In genomic region chr1:41218152-41218551, GRCh38 we compare ENCODE assay signal across 32 cellular contexts. TPM values are rescaled to one million over a fixed set of nuclear protein-coding genes. Genes with fewer than 3 reads are reported as not detected.
A peak's percentile ranks its signal among the peaks of the same experiment; 100 is the strongest.
DNase-seq lines count a peak whose midpoint lies in the region; ATAC-seq, FAIRE-seq and TF ChIP-seq lines count a peak whose summit lies in the region.
"Had no signal": no experiment of that assay in that cellular context is flagged by ENCODE, and none has a peak within 500 bp of the region (broad histone marks: within the 10 kb centered on the region; RNA-seq: fewer than 3 reads in every experiment).

No MANE protein-coding gene starts in this region.

- H3K27ac ChIP-seq in HepG2 (ENCODE audit: extremely low read length, insufficient read depth, low read length) = no peak overlapping the region
- H3K27ac ChIP-seq in right lobe of liver = no peak overlapping the region
- H3K27ac ChIP-seq in A549 = no peak overlapping the region
- H3K27ac ChIP-seq in K562 (ENCODE audit: extremely low read depth, low read depth, low read length) = no peak overlapping the region
- H3K27ac ChIP-seq in foreskin keratinocyte = no peak overlapping the region
- H3K27ac ChIP-seq: 22Rv1; BLaER1; BLaER1 treated with 17β-estradiol and CSF1 and Interleukin-3, amounts not matched to agents 10 nM and 100 nM; C4-2B had no signal

- 100% methylated on average over 1 of the region's 1 CpG for WGBS in HepG2 (ENCODE audit: low lambda C conversion rate)
- 100% methylated on average over 1 of the region's 1 CpG for WGBS in right lobe of liver (ENCODE audit: insufficient coverage, low coverage, low lambda C conversion rate, missing lambda C conversion rate)
- 94% methylated on average over 1 of the region's 1 CpG for WGBS in A549 (ENCODE audit: missing lambda C conversion rate)
- 53% methylated on average over 1 of the region's 1 CpG for WGBS in K562 (ENCODE audit: insufficient coverage, low coverage, missing lambda C conversion rate)

- FAIRE-seq in HepG2 (lab: Jason Lieb, UNC) (no peak), A549 (lab: Jason Lieb, UNC) (peak; percentile 18), K562 (lab: Jason Lieb, UNC) (no peak)
- FAIRE-seq: A204.1, D721Med had no signal

- no peaks in the 10 kb centered on the region; a peak in 1 of 5 replicates for H3K27me3 ChIP-seq in HepG2 (ENCODE audit: control insufficient read depth in 1 of 2, insufficient read depth in 2 of 2, low read length in 2 of 2)
- no peaks in the 10 kb centered on the region for H3K27me3 ChIP-seq in right lobe of liver
- no peaks in the 10 kb centered on the region for H3K27me3 ChIP-seq in K562 (ENCODE audit: control insufficient read depth in 2 of 2, insufficient read depth in 2 of 2, low read length in 2 of 2)
- H3K27me3 ChIP-seq in foreskin keratinocyte = no peaks in the 10 kb centered on the region
- H3K27me3 ChIP-seq: BE2C; BLaER1; BLaER1 treated with 17β-estradiol and CSF1 and Interleukin-3, amounts not matched to agents 10 nM and 100 nM had no signal

- H3K4me1 ChIP-seq in HepG2 (ENCODE audit: insufficient read depth, low read length) (no peaks in the 10 kb centered on the region; the same call in 1 of the 2 replicates), right lobe of liver (no peaks in the 10 kb centered on the region), A549 (0 out of 3 replicates have a peak, but pooled peaks cover 14% of the 10 kb centered on the region), K562 (replicated peaks in 1 of 2; ENCODE audit: control insufficient read depth in 2 of 2, insufficient read depth in 2 of 2, low read length in 2 of 2) (no peaks in the 10 kb centered on the region), foreskin keratinocyte (no peaks in the 10 kb centered on the region)
- H3K4me1 ChIP-seq: BE2C; BLaER1; BLaER1 treated with 17β-estradiol and CSF1 and Interleukin-3, amounts not matched to agents 10 nM and 100 nM; Caco-2 had no signal

- no peaks in the 10 kb centered on the region; a peak in 2 of 5 replicates for H3K36me3 ChIP-seq in HepG2 (replicated peaks in 1 of 2; ENCODE audit: control insufficient read depth in 1 of 2, insufficient read depth in 2 of 2, low read length in 2 of 2)
- no peaks in the 10 kb centered on the region for H3K36me3 ChIP-seq in right lobe of liver
- 0 out of 3 replicates have a peak, but pooled peaks cover 5% of the 10 kb centered on the region for H3K36me3 ChIP-seq in K562 (ENCODE audit: control insufficient read depth, insufficient read depth, low read length)
- H3K36me3 ChIP-seq: BE2C had no signal

- H3K9ac ChIP-seq in HepG2 (ENCODE audit: insufficient read depth, low read depth, low read length) = no peak overlapping the region
- H3K9ac ChIP-seq in K562 (ENCODE audit: insufficient read depth in 1 of 2, low read depth in 2 of 2, low read length in 2 of 2) = no peak overlapping the region
- H3K9ac ChIP-seq: BLaER1; BLaER1 treated with 17β-estradiol and CSF1 and Interleukin-3, amounts not matched to agents 10 nM and 100 nM had no signal

- TF ChIP-seq CTCF in HepG2 (CRISPR knock-in tag; IDR thresholded peaks at IDR 0.05) (no peak), right lobe of liver (IDR thresholded peaks at IDR 0.05) (no peak), A549 (IDR thresholded peaks at IDR 0.05) (no peak), K562 (IDR thresholded peaks at IDR 0.05 in 2 of 3, conservative IDR thresholded peaks at IDR 0.05 in 1 of 3; ENCODE audit: insufficient read depth in 2 of 3, low read depth in 1 of 3, low read length in 3 of 3) (no peak), foreskin keratinocyte (conservative IDR thresholded peaks at IDR 0.05) (no peak)

- in situ Hi-C loops in HepG2 (cut with HindIII; ENCODE audit: extremely low pct_ligation_motif_present, low pct_unique_long_range_greater_than_20kb) = no loop called here
- in situ Hi-C loops in K562 (cut with MboI) = no loop called here

- POLR2A ChIA-PET in HepG2 (lab: Yijun Ruan, JAX) (no interaction called here), A549 (lab: Yijun Ruan, JAX) (no interaction called here), K562 (lab: Yijun Ruan, JAX) (no interaction called here)

- H2AFZ ChIP-seq in HepG2 (ENCODE audit: low read length) (no peak overlapping the region), K562 (ENCODE audit: low read depth, low read length) (no peak overlapping the region)

- H4K20me1 ChIP-seq in HepG2 (ENCODE audit: insufficient read depth, low read length) = no peaks in the 10 kb centered on the region; the same call in 1 of the 2 replicates
- H4K20me1 ChIP-seq in K562 (replicated peaks; ENCODE audit: control insufficient read depth, insufficient read depth, low read length) = no peaks in the 10 kb centered on the region

- no peak for TF ChIP-seq POLR2A in HepG2 (IDR thresholded peaks at IDR 0.05; ENCODE audit: insufficient read depth in 1 of 2, low read depth in 2 of 2, low read length in 2 of 2)
- TF ChIP-seq POLR2A in right lobe of liver (IDR thresholded peaks at IDR 0.05) = no peak
- no peak for TF ChIP-seq POLR2A in A549 (IDR thresholded peaks at IDR 0.05; ENCODE audit: low read length)
- no peak for TF ChIP-seq POLR2A in K562 (conservative IDR thresholded peaks at IDR 0.05)

- H3K4me3 ChIP-seq in HepG2 (replicated peaks in 1 of 3; ENCODE audit: insufficient read depth in 1 of 3, low read depth in 2 of 3, low read length in 3 of 3) (no peak overlapping the region), right lobe of liver (no peak overlapping the region), A549 (no peak overlapping the region), K562 (no peak overlapping the region)
- H3K4me3 ChIP-seq: BLaER1; BLaER1 treated with 17β-estradiol and CSF1 and Interleukin-3, amounts not matched to agents 10 nM and 100 nM had no signal

- H3K9me3 ChIP-seq in HepG2 (ENCODE audit: low read length) (0 out of 2 replicates have a peak, but pooled peaks cover 3% of the 10 kb centered on the region), right lobe of liver (no peaks in the 10 kb centered on the region), A549 (peaks cover 8% of the 10 kb centered on the region), K562 (replicated peaks; ENCODE audit: control insufficient read depth, insufficient read depth, low read depth, low read length) (no peaks in the 10 kb centered on the region)
- H3K9me3 ChIP-seq: BE2C, Caco-2 had no signal

- BruUV-seq in HepG2 (replicated peaks; lab: Mats Ljungman, UMichigan) = no TSS peak
- BruUV-seq in K562 (replicated peaks; lab: Mats Ljungman, UMichigan) = no TSS peak

- TF ChIP-seq RAD21 in HepG2 (CRISPR knock-in tag; IDR thresholded peaks at IDR 0.05) = no peak
- no peak for TF ChIP-seq RAD21 in A549 (conservative IDR thresholded peaks at IDR 0.05 in 1 of 2, IDR thresholded peaks at IDR 0.05 in 1 of 2)
- TF ChIP-seq RAD21 in K562 (CRISPR knock-in tag; conservative IDR thresholded peaks at IDR 0.05 in 1 of 2, IDR thresholded peaks at IDR 0.05 in 1 of 2) = no peak

- H3K79me2 ChIP-seq in HepG2 (ENCODE audit: insufficient read depth, low read length) (peaks cover 39% of the 10 kb centered on the region), K562 (ENCODE audit: control insufficient read depth, insufficient read depth, low read length) (0 out of 3 replicates have a peak, but pooled peaks cover 6% of the 10 kb centered on the region)

- intact Hi-C loops in HepG2 (cut with micrococcal nuclease; ENCODE audit: unreplicated experiment) (no loop called here), right lobe of liver (cut with DNase I) (no loop called here), K562 (cut with micrococcal nuclease) (no loop called here)

- H3K9me1 ChIP-seq in K562 (ENCODE audit: control insufficient read depth, insufficient read depth, low read length) = no peaks in the 10 kb centered on the region

- DNase-seq in HepG2 (ENCODE audit: low spot score) = no peak
- no peak for DNase-seq in right lobe of liver
- no peak for DNase-seq in A549 (ENCODE audit: low read depth in 1 of 2, low spot score in 1 of 2)
- DNase-seq in K562 (ENCODE audit: extremely low read depth in 1 of 4, low spot score in 3 of 4) = no peak
- no peak for DNase-seq in foreskin keratinocyte
- no peak for DNase-seq in NCI-H1092 treated with DMSO at 0.1 percent for 48 hours (lab: John Stamatoyannopoulos, UW)
- DNase-seq: 8988T; ACHN; AML-193; BE2C; C1 segment of cervical spinal cord; Caco-2; Calu3; CD4-positive, alpha-beta memory T cell; CD4-positive, alpha-beta T cell; CD4-positive, CD25-positive, alpha-beta regulatory T cell; CD8-positive, alpha-beta memory T cell; CD8-positive, alpha-beta T cell; COR-L47; DMS 273 treated with DMSO at 0.1 percent for 48 hours; DMS153; DMS53; DMS79; DMS79 treated with DMSO at 0.1 percent for 48 hours; DND-41; EL had no signal

- CTCF ChIA-PET in HepG2 (lab: Yijun Ruan, JAX; ENCODE audit: low intra/inter-chr PET ratio, low total read pairs) (no interaction called here), A549 (lab: Yijun Ruan, JAX) (no interaction called here), K562 (lab: Yijun Ruan, JAX; ENCODE audit: low intra/inter-chr PET ratio) (no interaction called here)

- ATAC-seq in HepG2 (no peak), right lobe of liver (no peak), A549 (no peak), K562 (no peak), foreskin keratinocyte (no peak)
- ATAC-seq: CD8-positive, alpha-beta T cell had no signal

- no peak for TF ChIP-seq EP300 in HepG2 (IDR thresholded peaks at IDR 0.05; ENCODE audit: low read depth in 2 of 2, low read length in 2 of 2)
- no peak for TF ChIP-seq EP300 in HepG2 (CRISPR knock-in tag; IDR thresholded peaks at IDR 0.05; ENCODE audit: borderline replicate concordance)
- TF ChIP-seq EP300 in A549 (IDR thresholded peaks at IDR 0.05) = no peak
- TF ChIP-seq EP300 in K562 (IDR thresholded peaks at IDR 0.05; ENCODE audit: low read length) = no peak

- no peak overlapping the region for H3K4me2 ChIP-seq in HepG2 (ENCODE audit: low read depth, low read length)
- H3K4me2 ChIP-seq in A549 = no peak overlapping the region
- no peak overlapping the region for H3K4me2 ChIP-seq in K562 (ENCODE audit: insufficient read depth, low read length)
- H3K4me2 ChIP-seq: BLaER1; BLaER1 treated with 17β-estradiol and CSF1 and Interleukin-3, amounts not matched to agents 10 nM and 100 nM had no signal

RNA-seq across cellular contexts. Expression of gene SCMH1, which starts 24.0 kb away (rescaled TPM):
- 35.5 and 41.8 TPM in 2 replicates for total RNA-seq in HepG2 (2016; rRNA removed; fragmentation: Illumina TruSeq; extraction: Trizol)
- 51.7 and 53.7 TPM in 2 replicates for total RNA-seq in HepG2 (2016; cell fraction: cytosol; rRNA removed; fragmentation: Illumina TruSeq; extraction: Trizol; ENCODE audit: low read depth)
- total RNA-seq in HepG2 (2016; cell fraction: insoluble cytoplasmic fraction; rRNA removed; fragmentation: Illumina TruSeq; extraction: Trizol) = 31.9 and 37.4 TPM in 2 replicates
- total RNA-seq in HepG2 (2016; cell fraction: membrane; rRNA removed; fragmentation: Illumina TruSeq; extraction: Trizol) = 75.2 and 75.8 TPM in 2 replicates
- 42.3 and 50.1 TPM in 2 replicates for total RNA-seq in HepG2 (2016; cell fraction: nucleus; rRNA removed; fragmentation: Illumina TruSeq; extraction: Trizol)
- 52.6 and 63.5 TPM in 2 replicates for polyA plus RNA-seq in HepG2 (2011; rRNA removed)
- 35.2 and 35.4 TPM in 2 replicates for polyA plus RNA-seq in HepG2 (2011; cell fraction: cytosol; rRNA removed)
- 95.4 and 97.7 TPM in 2 replicates for polyA plus RNA-seq in HepG2 (2011; cell fraction: nucleus; rRNA removed)
- polyA plus RNA-seq in HepG2 (2012) = 33.2 and 35.5 TPM in 2 replicates
- 40.3 and 41.7 TPM in 2 replicates for polyA plus RNA-seq in HepG2 (2016; cell fraction: cytosol; fragmentation: Illumina TruSeq; extraction: Trizol; ENCODE audit: low read depth)
- 41.7 and 46.8 TPM in 2 replicates for polyA plus RNA-seq in HepG2 (2016; cell fraction: insoluble cytoplasmic fraction; fragmentation: Illumina TruSeq; extraction: Trizol; ENCODE audit: low read depth)
- polyA plus RNA-seq in HepG2 (2016; cell fraction: membrane; fragmentation: Illumina TruSeq; extraction: Trizol; ENCODE audit: low read depth) = 78.2 and 89.1 TPM in 2 replicates
- 74.6 and 86.2 TPM in 2 replicates for polyA plus RNA-seq in HepG2 (2016; cell fraction: nucleus; fragmentation: Illumina TruSeq; extraction: Trizol; ENCODE audit: insufficient read depth, low read depth)
- polyA minus RNA-seq in HepG2 (2011; rRNA and poly(A)+ RNA removed; ENCODE audit: low replicate concordance) = 44.1 and 74.8 TPM in 2 replicates
- 14.4 and 16.0 TPM in 2 replicates for polyA minus RNA-seq in HepG2 (2011; cell fraction: cytosol; rRNA and poly(A)+ RNA removed)
- 46.4 and 64.5 TPM in 2 replicates for polyA minus RNA-seq in HepG2 (2011; cell fraction: nucleus; rRNA and poly(A)+ RNA removed)
- total RNA-seq in right lobe of liver = 10 to 100 TPM in 4 of 6 experiments, 1 to 10 TPM in 2; 6.6 to 16.9 (median 13.1) TPM
- polyA plus RNA-seq in A549 (2011; rRNA removed) = 26.7 and 30.2 TPM in 2 replicates
- polyA plus RNA-seq in A549 (2012; cell fraction: cytosol; rRNA removed) = 24.1 and 24.9 TPM in 2 replicates
- polyA plus RNA-seq in A549 (2012; cell fraction: nucleus; rRNA removed) = 36.9 and 37.8 TPM in 2 replicates
- polyA plus RNA-seq in A549 (2017; fragmentation: RNase III; extraction: RNeasy Plus Mini Kit Qiagen cat#74134 plus additional on column Dnase treatment) = 11.6 to 17.4 TPM (median 11.6 TPM) in 3 replicates
- polyA minus RNA-seq in A549 (2011; rRNA and poly(A)+ RNA removed) = 41.4 and 54.1 TPM in 2 replicates
- total RNA-seq in K562 (2011; cell fraction: chromatin; rRNA removed; ENCODE audit: low replicate concordance) = 86.3 and 90.3 TPM in 2 replicates
- 47.4 and 64.9 TPM in 2 replicates for total RNA-seq in K562 (2011; cell fraction: nucleolus; rRNA removed)
- total RNA-seq in K562 (2011; cell fraction: nucleoplasm; rRNA removed) = 66.9 and 67.4 TPM in 2 replicates
- total RNA-seq in K562 (2014; rRNA removed) = 26.8 and 30.5 TPM in 2 replicates
- 19.2 and 19.8 TPM in 2 replicates for total RNA-seq in K562 (2014; rRNA removed; fragmentation: Illumina TruSeq; extraction: Trizol)
- 24.3 and 27.6 TPM in 2 replicates for total RNA-seq in K562 (2015; rRNA removed; fragmentation: Illumina TruSeq; extraction: Trizol)
- 32.0 and 33.0 TPM in 2 replicates for total RNA-seq in K562 (2021)
- polyA plus RNA-seq in K562 (2011; rRNA removed) = 32.3 and 37.6 TPM in 2 replicates
- polyA plus RNA-seq in K562 (2011; cell fraction: cytosol; rRNA removed) = 35.5 and 35.8 TPM in 2 replicates
- 78.5 and 122 TPM in 2 replicates for polyA plus RNA-seq in K562 (2011; cell fraction: nucleus; rRNA removed)
- polyA plus RNA-seq in K562 (2012) = 26.6 and 40.9 TPM in 2 replicates
- polyA plus RNA-seq in K562 (2014; fragmentation: Illumina TruSeq; extraction: Trizol) = 35.3 and 37.0 TPM in 2 replicates
- 10 to 100 TPM in 1 of 2 experiments, 1 to 10 TPM in 1; 8.5 to 14.0 TPM for polyA plus RNA-seq in K562 (2014; fragmentation: Nextera tagmentation; extraction: Ambion mirVana)
- 27.6 and 27.9 TPM in 2 replicates for polyA plus RNA-seq in K562 (2014; rRNA removed)
- polyA minus RNA-seq in K562 (2011; rRNA and poly(A)+ RNA removed) = 33.1 and 40.4 TPM in 2 replicates
- polyA minus RNA-seq in K562 (2011; cell fraction: cytosol; rRNA and poly(A)+ RNA removed) = 16.2 and 17.2 TPM in 2 replicates
- polyA minus RNA-seq in K562 (2011; cell fraction: nucleus; rRNA and poly(A)+ RNA removed) = 36.2 and 36.3 TPM in 2 replicates
- 22.3 and 24.5 TPM in 2 replicates for total RNA-seq in foreskin keratinocyte
- polyA plus RNA-seq in foreskin keratinocyte = 16.8 and 19.9 TPM in 2 replicates
